ENCODE assay signal across 8 cellular contexts in the genomic region with DNA sequence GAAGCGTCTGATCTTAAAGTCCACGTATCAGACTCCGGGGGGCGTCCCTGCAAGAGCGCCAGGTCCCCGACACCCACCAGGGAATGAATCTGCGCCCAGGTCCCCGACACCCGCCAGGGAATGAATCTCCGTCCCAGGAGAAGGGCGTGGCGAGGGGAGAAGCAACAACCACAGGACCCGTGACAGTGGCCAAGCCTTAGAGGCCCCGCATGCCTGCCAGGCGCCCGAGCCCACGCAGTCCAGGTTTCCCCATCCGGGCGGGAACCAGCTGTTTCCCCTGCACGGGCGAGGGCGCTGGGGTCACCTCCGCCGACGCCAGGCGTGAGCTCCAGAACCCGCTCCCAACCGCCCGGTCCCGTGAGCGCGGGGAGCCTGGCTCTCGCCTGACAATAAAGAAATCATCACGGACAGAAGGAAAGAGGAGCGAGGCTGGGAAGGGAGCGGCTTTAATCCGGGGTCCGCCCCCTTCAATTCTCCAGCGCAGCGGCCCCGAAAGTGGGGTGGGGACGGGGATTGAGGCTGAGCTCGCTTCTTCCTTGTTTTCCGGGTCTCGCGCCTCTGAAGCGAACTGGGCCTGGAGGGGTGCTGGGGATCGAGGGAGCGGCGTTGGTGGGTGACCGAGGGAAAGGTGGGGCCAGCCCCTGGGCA. TPM values are rescaled to one million over a fixed set of nuclear protein-coding genes. Genes with fewer than 3 reads are reported as not detected.
DNase-seq lines count a peak whose midpoint lies in the region; ATAC-seq and TF ChIP-seq lines count a peak whose summit lies in the region.

No MANE protein-coding gene starts in this region.

- H3K4me1 ChIP-seq in esophagus (ENCODE audit: control insufficient read depth in 2 of 2, insufficient read depth in 2 of 2, low read length in 1 of 2) (peaks cover 2 to 16% of the 10 kb centered on the region in 2 donors), neural progenitor cell (peaks cover 3% of the 10 kb centered on the region)

- peaks cover 7% of the 10 kb centered on the region for H4K20me1 ChIP-seq in neural progenitor cell (ENCODE audit: low read depth)

- H3K9ac ChIP-seq in neural progenitor cell, result no peak overlapping the region

- H3K36me3 ChIP-seq in esophagus (ENCODE audit: control insufficient read depth in 2 of 2, insufficient read depth in 2 of 2, low read length in 1 of 2), result no peaks in the 10 kb centered on the region
- no peaks in the 10 kb centered on the region for H3K36me3 ChIP-seq in neural progenitor cell

- H3K4me3 Mint-ChIP-seq in neural progenitor cell, result peak overlapping the region; percentile 85

- H3K27ac Mint-ChIP-seq in neural progenitor cell, result no peak overlapping the region

- no peaks in the 10 kb centered on the region for H3K79me2 ChIP-seq in neural progenitor cell (ENCODE audit: low read depth)

- TF ChIP-seq CTCF in neural progenitor cell (IDR thresholded peaks at IDR 0.05), result no peak

- no peaks in the 10 kb centered on the region for H3K9me3 Mint-ChIP-seq in neural progenitor cell

- H3K27me3 Mint-ChIP-seq in neural progenitor cell (ENCODE audit: insufficient read depth, low read depth), result peaks cover 53% of the 10 kb centered on the region

- H3K27ac ChIP-seq in esophagus (ENCODE audit: low read depth in 2 of 2, low read length in 1 of 2), result peak overlapping the region in 1 of 2 donors; percentile 8
- no peak overlapping the region for H3K27ac ChIP-seq in neural progenitor cell

- H2AFZ ChIP-seq in neural progenitor cell (replicated peaks), result peak overlapping the region; percentile 78

- no peak for ATAC-seq in HG02571 (IDR thresholded peaks at IDR 0.05; ENCODE audit: unreplicated experiment)

- H3K4me3 ChIP-seq in esophagus (ENCODE audit: low read depth in 1 of 2, low read length in 2 of 2), result peak overlapping the region; percentile 46 to 52
- H3K4me3 ChIP-seq in neural progenitor cell, result peak overlapping the region; percentile 51

- no peaks in the 10 kb centered on the region for H3K36me3 Mint-ChIP-seq in neural progenitor cell

- 1 to 2% methylated on average over 41 to 51 of the region's 51 CpGs for WGBS in esophagus, 2 donors

- H3K27me3 ChIP-seq in esophagus (ENCODE audit: control insufficient read depth in 1 of 2, insufficient read depth in 2 of 2, low read length in 2 of 2), result peaks cover 3 to 4% of the 10 kb centered on the region in 2 donors
- H3K27me3 ChIP-seq in neural progenitor cell, result peaks cover 84% of the 10 kb centered on the region

- no peaks in the 10 kb centered on the region for H3K4me1 Mint-ChIP-seq in neural progenitor cell

- peak overlapping the region; percentile 79 for H3K4me2 ChIP-seq in neural progenitor cell

- DNase-seq in GM03348 (ENCODE audit: low spot score) (peak; percentile 37), RPMI7951 (ENCODE audit: low read depth) (peak; percentile 31), neural progenitor cell (ENCODE audit: low spot score) (peak; percentile 38), NCI-H2029 (lab: John Stamatoyannopoulos, UW) (no peak), dedifferentiated amniotic fluid mesenchymal stem cell (ENCODE audit: extremely low spot score) (no peak), T-helper 9 cell (no peak)

- peaks cover 9% of the 10 kb centered on the region for H3F3A ChIP-seq in neural progenitor cell (ENCODE audit: low read depth)

- H3K9me3 ChIP-seq in esophagus (ENCODE audit: control insufficient read depth in 2 of 2, insufficient read depth in 1 of 2, low read depth in 1 of 2, low read length in 1 of 2) (peaks cover 0 to 2% of the 10 kb centered on the region in 2 donors), neural progenitor cell (ENCODE audit: low read depth) (no peaks in the 10 kb centered on the region)

RNA-seq across cellular contexts. Expression of a gene that starts 29.0 kb away (rescaled TPM):
- total RNA-seq in RPMI7951 (2014; rRNA removed; shearing (Covaris generic)), result 9.9 and 10.3 TPM in 2 replicates
- polyA plus RNA-seq in esophagus, result 1 to 10 TPM; 4.5 to 8.2 TPM
- total RNA-seq in neural progenitor cell (ENCODE audit: low replicate concordance), result 26.4 and 34.5 TPM in 2 replicates

Comparison
In these comparisons a context has a peak if more than half of its experiments do, and no peak if none do; other contexts are left out.
1. DNase-seq: peak in GM03348 (single experiment), RPMI7951 (single experiment) and neural progenitor cell (single experiment); none in NCI-H2029 (single experiment), dedifferentiated amniotic fluid mesenchymal stem cell (single experiment) and T-helper 9 cell (single experiment).